In the genomic region with DNA sequence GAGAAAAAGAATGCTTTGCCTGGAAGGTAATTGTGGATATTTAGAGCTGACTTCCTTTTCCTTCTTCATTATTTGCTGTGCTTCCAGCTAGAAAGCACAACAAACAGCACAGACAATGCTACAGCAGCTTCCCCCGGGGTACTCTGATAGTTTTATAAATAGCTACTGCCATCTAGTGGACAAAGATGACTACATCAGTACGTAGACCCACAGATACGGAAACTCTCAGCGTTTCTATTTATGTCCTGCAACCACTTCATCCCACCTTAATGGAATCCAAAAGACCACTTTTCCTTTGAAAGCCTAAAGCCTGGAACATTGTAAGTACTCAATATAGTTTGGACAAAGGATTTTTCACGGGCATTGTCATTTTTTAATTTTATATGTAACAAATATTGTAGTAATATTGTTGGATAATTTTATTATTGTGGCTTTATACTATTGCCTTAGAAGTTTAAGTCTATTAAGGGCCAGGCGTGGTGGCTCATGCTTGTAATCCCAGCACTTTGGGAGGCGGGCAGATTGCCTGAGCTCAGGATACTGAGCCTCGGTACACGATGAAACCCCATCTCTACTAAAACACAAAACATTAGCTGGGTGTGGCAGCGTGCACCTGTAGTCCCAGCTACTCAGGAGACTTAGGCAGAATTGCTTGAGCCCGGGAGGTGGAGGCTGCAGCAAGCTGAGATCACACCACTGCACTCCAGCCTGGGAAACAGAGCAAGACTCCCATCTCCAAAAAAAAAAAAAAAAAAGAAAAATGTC, we compare ENCODE assay signal across 7 cellular contexts. TPM values are rescaled to one million over a fixed set of nuclear protein-coding genes. Genes with fewer than 3 reads are reported as not detected.
DNase-seq lines count a peak whose midpoint lies in the region; ATAC-seq and TF ChIP-seq lines count a peak whose summit lies in the region.

No MANE protein-coding gene starts in this region.

- peak overlapping the region; percentile 41 for H3K27ac ChIP-seq in HUES48 (ENCODE audit: low read depth, low read length)
- H3K27ac ChIP-seq in gastrocnemius medialis: peak overlapping the region in 3 of 4 donors; percentile 2 to 32 (median 6)

- H3K9me3 ChIP-seq in HUES48 (ENCODE audit: control insufficient read depth, insufficient read depth, low read length): no peaks in the 10 kb centered on the region
- no peaks in the 10 kb centered on the region for H3K9me3 ChIP-seq in gastrocnemius medialis

- no peak for TF ChIP-seq POLR2A in gastrocnemius medialis (IDR thresholded peaks at IDR 0.05)

- peak overlapping the region; percentile 55 for H3K4me3 Mint-ChIP-seq in activated naive CD8-positive, alpha-beta T cell treated with anti-CD3 and anti-CD28 coated beads for 36 hours

- in situ Hi-C loops in gastrocnemius medialis (cut with MboI; ENCODE audit: low sequenced_read_pairs in 4 of 4): no loop called here

- no peak overlapping the region for H3K9ac ChIP-seq in HUES48 (ENCODE audit: low read depth, low read length)

- no peaks in the 10 kb centered on the region for H3K27me3 ChIP-seq in HUES48 (ENCODE audit: control insufficient read depth, insufficient read depth, low read length)
- no peaks in the 10 kb centered on the region for H3K27me3 ChIP-seq in gastrocnemius medialis

- peak overlapping the region; percentile 100 for H3K27ac Mint-ChIP-seq in activated naive CD8-positive, alpha-beta T cell treated with anti-CD3 and anti-CD28 coated beads for 36 hours

- H3K4me1 ChIP-seq in HUES48 (ENCODE audit: control insufficient read depth, insufficient read depth, low read length) (no peaks in the 10 kb centered on the region), gastrocnemius medialis (peaks cover 38 to 46% of the 10 kb centered on the region in 2 donors)

- H3K4me3 ChIP-seq in HUES48 (ENCODE audit: low read depth, low read length): no peak overlapping the region
- H3K4me3 ChIP-seq in gastrocnemius medialis: no peak overlapping the region

- TF ChIP-seq CTCF in gastrocnemius medialis (IDR thresholded peaks at IDR 0.05 in 4 of 5, conservative IDR thresholded peaks at IDR 0.05 in 1 of 5): peak; percentile 54 to 72 (median 63)

- intact Hi-C loops in left cardiac atrium (cut with DNase I) (loop anchor here in 1 of 2 donors (10.0 kb wide), 1 partner anchor 190 kb away; no protein-coding TSS in a partner anchor), gastrocnemius medialis (cut with DNase I; ENCODE audit: low total_unique reads) (loop anchor here (10.0 kb wide), 1 partner anchor 190 kb away; no protein-coding TSS in a partner anchor)

- H3K9me3 Mint-ChIP-seq in activated naive CD8-positive, alpha-beta T cell treated with anti-CD3 and anti-CD28 coated beads for 36 hours: no peaks in the 10 kb centered on the region

- H3K36me3 Mint-ChIP-seq in activated naive CD8-positive, alpha-beta T cell treated with anti-CD3 and anti-CD28 coated beads for 36 hours: peaks cover 44% of the 10 kb centered on the region

- H3K4me1 Mint-ChIP-seq in activated naive CD8-positive, alpha-beta T cell treated with anti-CD3 and anti-CD28 coated beads for 36 hours: peaks cover 47% of the 10 kb centered on the region

- H3K27me3 Mint-ChIP-seq in activated naive CD8-positive, alpha-beta T cell treated with anti-CD3 and anti-CD28 coated beads for 36 hours: peaks cover 10% of the 10 kb centered on the region

- H3K36me3 ChIP-seq in HUES48 (ENCODE audit: control insufficient read depth, insufficient read depth, low read length): peaks cover 49% of the 10 kb centered on the region
- H3K36me3 ChIP-seq in gastrocnemius medialis: peaks cover 16 to 65% of the 10 kb centered on the region in 2 donors

- DNase-seq in GM04504 (ENCODE audit: low read depth) (peak; percentile 30), NCI-H82 (lab: John Stamatoyannopoulos, UW) (peak; percentile 88), left cardiac atrium (no peak), gastrocnemius medialis (no peak)
- no peak for DNase-seq in activated naive CD8-positive, alpha-beta T cell treated with anti-CD3 and anti-CD28 coated beads for 36 hours

- ATAC-seq in GM21526 (IDR thresholded peaks at IDR 0.05; ENCODE audit: low FRiP score, unreplicated experiment) (peak; percentile 59), left cardiac atrium (peak; percentile 76 to 91), gastrocnemius medialis (peak; percentile 86 to 92)

RNA-seq across cellular contexts. Expression of gene HSPA8, which starts 7.5 kb away (rescaled TPM):
- total RNA-seq in activated naive CD8-positive, alpha-beta T cell treated with anti-CD3 and anti-CD28 coated beads for 36 hours: 1,000 to 10,000 TPM; 3,149 to 3,177 TPM
- total RNA-seq in left cardiac atrium: 100 to 1,000 TPM; 807 to 922 TPM
- total RNA-seq in gastrocnemius medialis: 1,000 to 10,000 TPM; 1,017 to 1,596 (median 1,399) TPM

Comparison
In these comparisons a context has a peak if more than half of its experiments do, and no peak if none do; other contexts are left out.
1. DNase-seq: peak in GM04504 (single experiment) and NCI-H82 (single experiment); none in activated naive CD8-positive, alpha-beta T cell treated with anti-CD3 and anti-CD28 coated beads for 36 hours (single experiment), left cardiac atrium (single experiment) and gastrocnemius medialis (0 of 2).
2. Peak in every context shown above with its lines, with median percentiles within 50 percentile points of each other: ATAC-seq.